Comparison of ENCODE assay signal across 14 cellular contexts in genomic region chr2:205119141-205119540, GRCh38.
DNase-seq lines count a peak whose midpoint lies in the region; ATAC-seq and TF ChIP-seq lines count a peak whose summit lies in the region.
"Had no signal": no experiment of that assay in that cellular context is flagged by ENCODE, and none has a peak within 500 bp of the region (broad histone marks: within the 10 kb centered on the region; RNA-seq: fewer than 3 reads in every experiment).

No MANE protein-coding gene starts in this region.

- no peak for TF ChIP-seq CTCF in epithelial cell of proximal tubule (conservative IDR thresholded peaks at IDR 0.05; ENCODE audit: low read depth, low read length)

- DNase-seq in ACHN (peak; percentile 38), epithelial cell of proximal tubule (ENCODE audit: low read depth) (peak; percentile 70), kidney tubule cell (ENCODE audit: low spot score) (peak; percentile 78), renal cortical epithelial cell (ENCODE audit: low read depth) (peak; percentile 91), HCEC 1CT (no peak)
- DNase-seq in stimulated activated CD4-positive, alpha-beta T cell treated with anti-CD3 and anti-CD28 coated beads, Interleukin-4, amount 100 ng/mL, for 24 hours = no peak
- DNase-seq: AML-193; Caco-2; CD8-positive, alpha-beta memory T cell; DMS53; GF-D8 had no signal

- H3K4me3 ChIP-seq in epithelial cell of proximal tubule (ENCODE audit: low read depth, low read length) = peak overlapping the region; percentile 24
- H3K4me3 ChIP-seq: BLaER1 had no signal

- in situ Hi-C loops in ACHN (cut with HindIII; ENCODE audit: low pct_ligation_motif_present, low pct_unique_long_range_greater_than_20kb, low sequenced_read_pairs) = no loop called here

- ATAC-seq in HG03520 (IDR thresholded peaks at IDR 0.05; ENCODE audit: unreplicated experiment) = no peak
- ATAC-seq: HepG2 had no signal

Comparison
In these comparisons a context has a peak if more than half of its experiments do, and no peak if none do; other contexts are left out.
1. DNase-seq: peak in ACHN (single experiment), epithelial cell of proximal tubule (single experiment), kidney tubule cell (single experiment) and renal cortical epithelial cell (single experiment); none in HCEC 1CT (single experiment) and stimulated activated CD4-positive, alpha-beta T cell treated with anti-CD3 and anti-CD28 coated beads, Interleukin-4, amount 100 ng/mL, for 24 hours (single experiment).